ENCODE assay signal across 9 cellular contexts in genomic region chr2:176085861-176086771, GRCh38. TPM values are rescaled to one million over a fixed set of nuclear protein-coding genes. Genes with fewer than 3 reads are reported as not detected.
DNase-seq lines count a peak whose midpoint lies in the region; ATAC-seq, FAIRE-seq and TF ChIP-seq lines count a peak whose summit lies in the region.
"Had no signal": no experiment of that assay in that cellular context is flagged by ENCODE, and none has a peak within 500 bp of the region (broad histone marks: within the 10 kb centered on the region; RNA-seq: fewer than 3 reads in every experiment).

No MANE protein-coding gene starts in this region.

- dilution Hi-C loops in endothelial cell of umbilical vein (cut with MboI; ENCODE audit: extremely low pct_ligation_motif_present, low sequenced_read_pairs): no loop called here

- intact Hi-C loops in endothelial cell of umbilical vein (cut with micrococcal nuclease): loop anchor here (1.0 to 2.0 kb wide), 3 partner anchors 396 to 835 kb away; no protein-coding TSS in a partner anchor

- CTCF ChIA-PET in endothelial cell of umbilical vein (lab: Charles Lee): interaction anchor here (0.6 to 6.1 kb wide), 8 partner anchors 8 to 882 kb away, joined by 4 to 102 read pairs (median 5); no protein-coding TSS in a partner anchor

- no peak for FAIRE-seq in endothelial cell of umbilical vein (lab: Jason Lieb, UNC)

- no peaks in the 10 kb centered on the region for H4K20me1 ChIP-seq in endothelial cell of umbilical vein (replicated peaks; ENCODE audit: control insufficient read depth, extremely low read depth, insufficient read depth, low read length)

- TF ChIP-seq CTCF in AG10803 (conservative IDR thresholded peaks at IDR 0.05; ENCODE audit: low read length) (peak; percentile 61), GM12874 (IDR thresholded peaks at IDR 0.05; ENCODE audit: insufficient read depth, low read depth, low read length) (peak; percentile 37; the same call in 1 of the 2 replicates), endothelial cell of umbilical vein (IDR thresholded peaks at IDR 0.05; ENCODE audit: extremely low read depth in 1 of 2, insufficient read depth in 1 of 2, low read depth in 1 of 2, low read length in 2 of 2) (peak; percentile 44 to 58), progenitor cell of endocrine pancreas (IDR thresholded peaks at IDR 0.05; ENCODE audit: unreplicated experiment) (peak; percentile 66)

- H3K9me3 Mint-ChIP-seq in progenitor cell of endocrine pancreas (ENCODE audit: low read depth): no peaks in the 10 kb centered on the region

- H3K27me3 Mint-ChIP-seq in progenitor cell of endocrine pancreas: peaks cover 98% of the 10 kb centered on the region

- H3K36me3 Mint-ChIP-seq in progenitor cell of endocrine pancreas (ENCODE audit: insufficient read depth): no peaks in the 10 kb centered on the region

- BruUV-seq in endothelial cell of umbilical vein (replicated peaks; lab: Mats Ljungman, UMichigan): no TSS peak

- no peak for ATAC-seq in HG02970 (IDR thresholded peaks at IDR 0.05; ENCODE audit: low FRiP score, unreplicated experiment)

- H3K27ac ChIP-seq in endothelial cell of umbilical vein (ENCODE audit: insufficient read depth, low read depth, low read length): no peak overlapping the region

- no peak overlapping the region for H3K9ac ChIP-seq in endothelial cell of umbilical vein (replicated peaks; ENCODE audit: extremely low read depth, insufficient read depth, low read length)

- H3K27ac Mint-ChIP-seq in progenitor cell of endocrine pancreas: no peak overlapping the region

- POLR2A ChIA-PET in endothelial cell of umbilical vein (lab: Charles Lee): no interaction called here

- H3K4me3 ChIP-seq in AG10803 (ENCODE audit: low read length) (no peak overlapping the region), endothelial cell of umbilical vein (replicated peaks in 1 of 3; ENCODE audit: insufficient read depth in 1 of 3, low read depth in 1 of 3, low read length in 3 of 3) (no peak overlapping the region)

- no peak overlapping the region for H3K4me3 Mint-ChIP-seq in progenitor cell of endocrine pancreas (ENCODE audit: low read depth)

- no peaks in the 10 kb centered on the region for H3K79me2 ChIP-seq in endothelial cell of umbilical vein (ENCODE audit: control insufficient read depth, insufficient read depth, low read length)

- no peaks in the 10 kb centered on the region for H3K9me1 ChIP-seq in endothelial cell of umbilical vein (replicated peaks; ENCODE audit: control insufficient read depth, extremely low read depth, insufficient read depth, low read length)

- H2AFZ ChIP-seq in endothelial cell of umbilical vein (ENCODE audit: low read depth, low read length): no peak overlapping the region

- H3K4me1 ChIP-seq in endothelial cell of umbilical vein (ENCODE audit: control insufficient read depth, extremely low read depth, insufficient read depth, low read length): no peaks in the 10 kb centered on the region

- no peak for TF ChIP-seq POLR2A in endothelial cell of umbilical vein (IDR thresholded peaks at IDR 0.05; ENCODE audit: low read depth, low read length)

- H3K4me2 ChIP-seq in endothelial cell of umbilical vein (ENCODE audit: insufficient read depth, low read length): no peak overlapping the region

- peak; percentile 26 for DNase-seq in AG10803 (ENCODE audit: low read depth)
- DNase-seq in OCI-M1 (lab: John Stamatoyannopoulos, UW): peak; percentile 61
- peak; percentile 47 for DNase-seq in endothelial cell of umbilical vein (ENCODE audit: low read depth, low spot score)
- no peak for DNase-seq in progenitor cell of endocrine pancreas (ENCODE audit: low spot score, unreplicated experiment)
- no peak for DNase-seq in germinal center (ENCODE audit: low spot score)
- no peak for DNase-seq in GDM1 (lab: John Stamatoyannopoulos, UW)

- H3K4me1 Mint-ChIP-seq in progenitor cell of endocrine pancreas (ENCODE audit: low read depth): peaks cover 5% of the 10 kb centered on the region

- H3K27me3 ChIP-seq in endothelial cell of umbilical vein (ENCODE audit: control insufficient read depth in 2 of 2, insufficient read depth in 2 of 2, low read length in 2 of 2): peaks cover 94 to 100% of the 10 kb centered on the region in 2 experiments

- no peaks in the 10 kb centered on the region for H3K36me3 ChIP-seq in endothelial cell of umbilical vein (ENCODE audit: control insufficient read depth in 2 of 2, extremely low read depth in 1 of 2, insufficient read depth in 2 of 2, low read length in 2 of 2)

- no peaks in the 10 kb centered on the region for H3K9me3 ChIP-seq in endothelial cell of umbilical vein (replicated peaks; ENCODE audit: control insufficient read depth, insufficient read depth, low read length)

TF ChIP-seq in endothelial cell of umbilical vein, 7 proteins besides CTCF, POLR2A, EP300 and RAD21:
- TF ChIP-seq GATA2 (IDR thresholded peaks at IDR 0.05; ENCODE audit: insufficient read depth, insufficient read length, low read depth, low read length) (no peak), FOS (IDR thresholded peaks at IDR 0.05; ENCODE audit: borderline replicate concordance, insufficient read depth, low read length) (no peak), JUN (IDR thresholded peaks at IDR 0.05; ENCODE audit: borderline replicate concordance, insufficient read depth, insufficient read length, low read depth) (no peak), MYC (IDR thresholded peaks at IDR 0.05; ENCODE audit: low read depth, low read length) (no peak)

RNA-seq across cellular contexts. Expression of gene EVX2, which starts 2.4 kb away (rescaled TPM):
- total RNA-seq in endothelial cell of umbilical vein (not detected in 2 replicates), progenitor cell of endocrine pancreas (not detected in 2 replicates)
- polyA plus RNA-seq in endothelial cell of umbilical vein: not detected in 2 replicates
- polyA plus RNA-seq in endothelial cell of umbilical vein (2011; cell fraction: cytosol; rRNA removed): not detected in 2 replicates
- polyA plus RNA-seq in endothelial cell of umbilical vein (2011; cell fraction: nucleus; rRNA removed): not detected in 2 replicates
- polyA plus RNA-seq in endothelial cell of umbilical vein (2012): not detected in 2 replicates
- polyA minus RNA-seq in endothelial cell of umbilical vein: not detected in 2 replicates
- not detected for polyA minus RNA-seq in endothelial cell of umbilical vein (2011; cell fraction: cytosol; rRNA and poly(A)+ RNA removed)
- not detected in 2 replicates for polyA minus RNA-seq in endothelial cell of umbilical vein (2011; cell fraction: nucleus; rRNA and poly(A)+ RNA removed)
- total RNA-seq: lower leg skin had no signal

RNA-seq across cellular contexts. Expression of gene HOXD13, which starts 6.4 kb away (rescaled TPM):
- total RNA-seq in endothelial cell of umbilical vein (not detected in 2 replicates), progenitor cell of endocrine pancreas (not detected in 2 replicates)
- polyA plus RNA-seq in endothelial cell of umbilical vein: not detected in 2 replicates
- polyA plus RNA-seq in endothelial cell of umbilical vein (2011; cell fraction: cytosol; rRNA removed): not detected in 2 replicates
- not detected in 2 replicates for polyA plus RNA-seq in endothelial cell of umbilical vein (2011; cell fraction: nucleus; rRNA removed)
- polyA plus RNA-seq in endothelial cell of umbilical vein (2012): not detected in 2 replicates
- not detected in 2 replicates for polyA minus RNA-seq in endothelial cell of umbilical vein
- polyA minus RNA-seq in endothelial cell of umbilical vein (2011; cell fraction: cytosol; rRNA and poly(A)+ RNA removed): not detected
- polyA minus RNA-seq in endothelial cell of umbilical vein (2011; cell fraction: nucleus; rRNA and poly(A)+ RNA removed): not detected in 2 replicates

RNA-seq across cellular contexts. Expression of gene HOXD12, which starts 13.5 kb away (rescaled TPM):
- total RNA-seq in endothelial cell of umbilical vein (not detected in 2 replicates), progenitor cell of endocrine pancreas (not detected in 2 replicates)
- not detected in 2 replicates for polyA plus RNA-seq in endothelial cell of umbilical vein
- polyA plus RNA-seq in endothelial cell of umbilical vein (2011; cell fraction: cytosol; rRNA removed): not detected in 2 replicates
- polyA plus RNA-seq in endothelial cell of umbilical vein (2011; cell fraction: nucleus; rRNA removed): not detected in 2 replicates
- not detected in 2 replicates for polyA plus RNA-seq in endothelial cell of umbilical vein (2012)
- not detected in 2 replicates for polyA minus RNA-seq in endothelial cell of umbilical vein
- polyA minus RNA-seq in endothelial cell of umbilical vein (2011; cell fraction: cytosol; rRNA and poly(A)+ RNA removed): not detected
- not detected in 2 replicates for polyA minus RNA-seq in endothelial cell of umbilical vein (2011; cell fraction: nucleus; rRNA and poly(A)+ RNA removed)

RNA-seq across cellular contexts. Expression of gene HOXD11, which starts 21.0 kb away (rescaled TPM):
- total RNA-seq in endothelial cell of umbilical vein (not detected in 2 replicates), progenitor cell of endocrine pancreas (not detected in 2 replicates)
- not detected in 2 replicates for polyA plus RNA-seq in endothelial cell of umbilical vein
- not detected in 2 replicates for polyA plus RNA-seq in endothelial cell of umbilical vein (2011; cell fraction: cytosol; rRNA removed)
- not detected in 2 replicates for polyA plus RNA-seq in endothelial cell of umbilical vein (2011; cell fraction: nucleus; rRNA removed)
- polyA plus RNA-seq in endothelial cell of umbilical vein (2012): not detected in 2 replicates
- not detected in 2 replicates for polyA minus RNA-seq in endothelial cell of umbilical vein
- polyA minus RNA-seq in endothelial cell of umbilical vein (2011; cell fraction: cytosol; rRNA and poly(A)+ RNA removed): 1.0 TPM
- not detected in 2 replicates for polyA minus RNA-seq in endothelial cell of umbilical vein (2011; cell fraction: nucleus; rRNA and poly(A)+ RNA removed)

RNA-seq across cellular contexts. Expression of gene HOXD10, which starts 30.5 kb away (rescaled TPM):
- not detected in 2 replicates for total RNA-seq in endothelial cell of umbilical vein
- polyA plus RNA-seq in endothelial cell of umbilical vein: not detected in 2 replicates
- polyA plus RNA-seq in endothelial cell of umbilical vein (2011; cell fraction: cytosol; rRNA removed): not detected in 2 replicates
- not detected in 2 replicates for polyA plus RNA-seq in endothelial cell of umbilical vein (2011; cell fraction: nucleus; rRNA removed)
- not detected in 2 replicates for polyA plus RNA-seq in endothelial cell of umbilical vein (2012)
- polyA minus RNA-seq in endothelial cell of umbilical vein: not detected in 2 replicates
- polyA minus RNA-seq in endothelial cell of umbilical vein (2011; cell fraction: cytosol; rRNA and poly(A)+ RNA removed): not detected
- polyA minus RNA-seq in endothelial cell of umbilical vein (2011; cell fraction: nucleus; rRNA and poly(A)+ RNA removed): not detected in 2 replicates
- not detected in 2 replicates for total RNA-seq in progenitor cell of endocrine pancreas

Comparison
In these comparisons a context has a peak if more than half of its experiments do, and no peak if none do; other contexts are left out.
1. DNase-seq: peak in AG10803 (single experiment), OCI-M1 (single experiment) and endothelial cell of umbilical vein (single experiment); none in progenitor cell of endocrine pancreas (single experiment), germinal center (single experiment) and GDM1 (single experiment).
2. Peak in every context shown above with its lines, with median percentiles within 50 percentile points of each other: CTCF ChIP-seq.